ENCODE assay signal across 2 cellular contexts in the genomic region with DNA sequence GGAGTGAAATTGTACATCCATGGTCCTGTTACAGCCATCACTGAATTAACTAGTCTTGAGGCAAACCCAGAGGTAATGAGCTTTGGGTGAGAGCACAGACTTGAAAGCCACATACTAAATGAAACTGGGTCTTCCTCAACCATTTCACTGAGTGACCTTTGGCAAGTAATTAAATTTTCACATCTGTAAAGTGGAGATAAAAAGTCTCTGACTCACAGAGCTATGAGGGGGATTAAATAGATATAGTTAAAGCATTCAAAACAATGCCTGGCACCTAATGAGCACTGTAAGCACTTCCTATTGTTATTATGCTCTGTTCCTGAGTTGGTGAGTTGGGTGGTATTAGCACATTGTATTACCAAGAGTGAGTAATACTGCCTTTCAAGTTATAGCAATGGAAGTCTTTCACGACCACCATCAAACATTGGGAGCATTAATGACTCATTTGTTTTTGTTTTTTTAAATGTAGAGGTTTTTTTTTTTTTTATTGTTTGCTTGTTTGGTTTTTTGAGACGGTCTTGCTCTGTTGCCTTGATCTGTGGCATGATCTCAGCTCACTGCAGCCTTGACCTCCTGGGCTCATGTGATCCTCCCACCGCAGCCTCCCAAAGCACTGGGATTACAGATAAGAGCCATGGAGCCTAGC.
A peak's percentile ranks its signal among the peaks of the same experiment; 100 is the strongest.
TF ChIP-seq lines count a peak whose summit lies in the region.

No MANE protein-coding gene starts in this region.

TF ChIP-seq in K562, 482 proteins besides CTCF, POLR2A, EP300 and RAD21 (continued from another document and continues in another):
- TF ChIP-seq, protein P1, sequence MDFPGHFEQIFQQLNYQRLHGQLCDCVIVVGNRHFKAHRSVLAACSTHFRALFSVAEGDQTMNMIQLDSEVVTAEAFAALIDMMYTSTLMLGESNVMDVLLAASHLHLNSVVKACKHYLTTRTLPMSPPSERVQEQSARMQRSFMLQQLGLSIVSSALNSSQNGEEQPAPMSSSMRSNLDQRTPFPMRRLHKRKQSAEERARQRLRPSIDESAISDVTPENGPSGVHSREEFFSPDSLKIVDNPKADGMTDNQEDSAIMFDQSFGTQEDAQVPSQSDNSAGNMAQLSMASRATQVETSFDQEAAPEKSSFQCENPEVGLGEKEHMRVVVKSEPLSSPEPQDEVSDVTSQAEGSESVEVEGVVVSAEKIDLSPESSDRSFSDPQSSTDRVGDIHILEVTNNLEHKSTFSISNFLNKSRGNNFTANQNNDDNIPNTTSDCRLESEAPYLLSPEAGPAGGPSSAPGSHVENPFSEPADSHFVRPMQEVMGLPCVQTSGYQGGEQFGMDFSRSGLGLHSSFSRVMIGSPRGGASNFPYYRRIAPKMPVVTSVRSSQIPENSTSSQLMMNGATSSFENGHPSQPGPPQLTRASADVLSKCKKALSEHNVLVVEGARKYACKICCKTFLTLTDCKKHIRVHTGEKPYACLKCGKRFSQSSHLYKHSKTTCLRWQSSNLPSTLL (IDR thresholded peaks at IDR 0.05), result no peak
- no peak for TF ChIP-seq ZZZ3 (IDR thresholded peaks at IDR 0.05)
- TF ChIP-seq, protein P2, sequence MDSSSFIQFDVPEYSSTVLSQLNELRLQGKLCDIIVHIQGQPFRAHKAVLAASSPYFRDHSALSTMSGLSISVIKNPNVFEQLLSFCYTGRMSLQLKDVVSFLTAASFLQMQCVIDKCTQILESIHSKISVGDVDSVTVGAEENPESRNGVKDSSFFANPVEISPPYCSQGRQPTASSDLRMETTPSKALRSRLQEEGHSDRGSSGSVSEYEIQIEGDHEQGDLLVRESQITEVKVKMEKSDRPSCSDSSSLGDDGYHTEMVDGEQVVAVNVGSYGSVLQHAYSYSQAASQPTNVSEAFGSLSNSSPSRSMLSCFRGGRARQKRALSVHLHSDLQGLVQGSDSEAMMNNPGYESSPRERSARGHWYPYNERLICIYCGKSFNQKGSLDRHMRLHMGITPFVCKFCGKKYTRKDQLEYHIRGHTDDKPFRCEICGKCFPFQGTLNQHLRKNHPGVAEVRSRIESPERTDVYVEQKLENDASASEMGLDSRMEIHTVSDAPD (CRISPR knock-in tag; IDR thresholded peaks at IDR 0.05), result no peak
- no peak for TF ChIP-seq LCOR (CRISPR knock-in tag; IDR thresholded peaks at IDR 0.05)
- TF ChIP-seq ZNF589 (CRISPR knock-in tag; IDR thresholded peaks at IDR 0.05; ENCODE audit: low read depth), result 0 out of 2 replicates have a peak, but pooled peaks have one; percentile 41
- no peak for TF ChIP-seq CREM (IDR thresholded peaks at IDR 0.05; ENCODE audit: low read depth)
- TF ChIP-seq HDAC3 (IDR thresholded peaks at IDR 0.05; ENCODE audit: borderline replicate concordance, partially characterized antibody), result peak; percentile 34
- TF ChIP-seq, protein P3, sequence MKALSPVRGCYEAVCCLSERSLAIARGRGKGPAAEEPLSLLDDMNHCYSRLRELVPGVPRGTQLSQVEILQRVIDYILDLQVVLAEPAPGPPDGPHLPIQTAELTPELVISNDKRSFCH (CRISPR knock-in tag; IDR thresholded peaks at IDR 0.05), result no peak
- TF ChIP-seq, protein P3 (tag; IDR thresholded peaks at IDR 0.05), result peak; percentile 87
- TF ChIP-seq TAF7 (tag; IDR thresholded peaks at IDR 0.05), result no peak
- no peak for TF ChIP-seq ZNF282 (CRISPR knock-in tag; IDR thresholded peaks at IDR 0.05)
- no peak for TF ChIP-seq FOXJ2 (tag; IDR thresholded peaks at IDR 0.05)
- TF ChIP-seq ZNF41 (CRISPR knock-in tag; conservative IDR thresholded peaks at IDR 0.05), result no peak
- TF ChIP-seq SRSF9 (IDR thresholded peaks at IDR 0.05; ENCODE audit: borderline replicate concordance, low read depth, low read length), result no peak
- TF ChIP-seq NRF1 (conservative IDR thresholded peaks at IDR 0.05 in 1 of 2, IDR thresholded peaks at IDR 0.05 in 1 of 2), result no peak
- TF ChIP-seq TAL1 (IDR thresholded peaks at IDR 0.05), result peak; percentile 61
- TF ChIP-seq MTA1 (IDR thresholded peaks at IDR 0.05; ENCODE audit: borderline replicate concordance), result peak; percentile 60; the same call in 1 of the 2 replicates
- TF ChIP-seq, protein P4, sequence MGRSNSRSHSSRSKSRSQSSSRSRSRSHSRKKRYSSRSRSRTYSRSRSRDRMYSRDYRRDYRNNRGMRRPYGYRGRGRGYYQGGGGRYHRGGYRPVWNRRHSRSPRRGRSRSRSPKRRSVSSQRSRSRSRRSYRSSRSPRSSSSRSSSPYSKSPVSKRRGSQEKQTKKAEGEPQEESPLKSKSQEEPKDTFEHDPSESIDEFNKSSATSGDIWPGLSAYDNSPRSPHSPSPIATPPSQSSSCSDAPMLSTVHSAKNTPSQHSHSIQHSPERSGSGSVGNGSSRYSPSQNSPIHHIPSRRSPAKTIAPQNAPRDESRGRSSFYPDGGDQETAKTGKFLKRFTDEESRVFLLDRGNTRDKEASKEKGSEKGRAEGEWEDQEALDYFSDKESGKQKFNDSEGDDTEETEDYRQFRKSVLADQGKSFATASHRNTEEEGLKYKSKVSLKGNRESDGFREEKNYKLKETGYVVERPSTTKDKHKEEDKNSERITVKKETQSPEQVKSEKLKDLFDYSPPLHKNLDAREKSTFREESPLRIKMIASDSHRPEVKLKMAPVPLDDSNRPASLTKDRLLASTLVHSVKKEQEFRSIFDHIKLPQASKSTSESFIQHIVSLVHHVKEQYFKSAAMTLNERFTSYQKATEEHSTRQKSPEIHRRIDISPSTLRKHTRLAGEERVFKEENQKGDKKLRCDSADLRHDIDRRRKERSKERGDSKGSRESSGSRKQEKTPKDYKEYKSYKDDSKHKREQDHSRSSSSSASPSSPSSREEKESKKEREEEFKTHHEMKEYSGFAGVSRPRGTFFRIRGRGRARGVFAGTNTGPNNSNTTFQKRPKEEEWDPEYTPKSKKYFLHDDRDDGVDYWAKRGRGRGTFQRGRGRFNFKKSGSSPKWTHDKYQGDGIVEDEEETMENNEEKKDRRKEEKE (IDR thresholded peaks at IDR 0.05; ENCODE audit: borderline replicate concordance in 1 of 2, control insufficient read depth in 1 of 2, low read depth in 2 of 2, low read length in 1 of 2), result no peak
- TF ChIP-seq SMARCA4 (IDR thresholded peaks at IDR 0.05), result peak; percentile 91
- TF ChIP-seq SOX6 (IDR thresholded peaks at IDR 0.05), result peak; percentile 98
- TF ChIP-seq HDAC2 (IDR thresholded peaks at IDR 0.05), result peak; percentile 63; the same call in 1 of the 2 replicates
- no peak for TF ChIP-seq ZNF551 (CRISPR knock-in tag; IDR thresholded peaks at IDR 0.05)
- TF ChIP-seq, protein P5, sequence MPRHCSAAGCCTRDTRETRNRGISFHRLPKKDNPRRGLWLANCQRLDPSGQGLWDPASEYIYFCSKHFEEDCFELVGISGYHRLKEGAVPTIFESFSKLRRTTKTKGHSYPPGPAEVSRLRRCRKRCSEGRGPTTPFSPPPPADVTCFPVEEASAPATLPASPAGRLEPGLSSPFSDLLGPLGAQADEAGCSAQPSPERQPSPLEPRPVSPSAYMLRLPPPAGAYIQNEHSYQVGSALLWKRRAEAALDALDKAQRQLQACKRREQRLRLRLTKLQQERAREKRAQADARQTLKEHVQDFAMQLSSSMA (CRISPR knock-in tag; IDR thresholded peaks at IDR 0.05), result no peak
- no peak for TF ChIP-seq NCOA4 (IDR thresholded peaks at IDR 0.05; ENCODE audit: partially characterized antibody)
- no peak for TF ChIP-seq TSC22D4 (tag; IDR thresholded peaks at IDR 0.05)
- TF ChIP-seq JUND (IDR thresholded peaks at IDR 0.05; ENCODE audit: borderline replicate concordance, low read depth, low read length), result peak; percentile 72
- TF ChIP-seq JUND (tag; IDR thresholded peaks at IDR 0.05; ENCODE audit: borderline replicate concordance, low read depth, low read length), result peak; percentile 83; the same call in 2 of the 3 replicates
- no peak for TF ChIP-seq BRCA1 (IDR thresholded peaks at IDR 0.05)
- TF ChIP-seq BRCA1 (CRISPR knock-in tag; IDR thresholded peaks at IDR 0.05), result no peak

TF ChIP-seq in HepG2, 621 proteins besides CTCF, POLR2A, EP300 and RAD21 (continued from another document and continues in another):
- TF ChIP-seq RFX5 (IDR thresholded peaks at IDR 0.05; ENCODE audit: low read depth, low read length), result no peak
- no peak for TF ChIP-seq LCORL (IDR thresholded peaks at IDR 0.05)
- no peak for TF ChIP-seq LCORL (CRISPR knock-in tag; IDR thresholded peaks at IDR 0.05)
- TF ChIP-seq ELF3 (CRISPR knock-in tag; IDR thresholded peaks at IDR 0.05), result no peak
- TF ChIP-seq ATAD3A (CRISPR knock-in tag; IDR thresholded peaks at IDR 0.05), result no peak
- no peak for TF ChIP-seq ZNF761 (CRISPR knock-in tag; conservative IDR thresholded peaks at IDR 0.05)
- TF ChIP-seq XRCC5 (optimal IDR thresholded peaks at IDR 0.05; ENCODE audit: low read length), result peak; percentile 29
- TF ChIP-seq ZNF629 (CRISPR knock-in tag; conservative IDR thresholded peaks at IDR 0.05), result no peak; the same call in 1 of the 2 replicates
- TF ChIP-seq, protein P6, sequence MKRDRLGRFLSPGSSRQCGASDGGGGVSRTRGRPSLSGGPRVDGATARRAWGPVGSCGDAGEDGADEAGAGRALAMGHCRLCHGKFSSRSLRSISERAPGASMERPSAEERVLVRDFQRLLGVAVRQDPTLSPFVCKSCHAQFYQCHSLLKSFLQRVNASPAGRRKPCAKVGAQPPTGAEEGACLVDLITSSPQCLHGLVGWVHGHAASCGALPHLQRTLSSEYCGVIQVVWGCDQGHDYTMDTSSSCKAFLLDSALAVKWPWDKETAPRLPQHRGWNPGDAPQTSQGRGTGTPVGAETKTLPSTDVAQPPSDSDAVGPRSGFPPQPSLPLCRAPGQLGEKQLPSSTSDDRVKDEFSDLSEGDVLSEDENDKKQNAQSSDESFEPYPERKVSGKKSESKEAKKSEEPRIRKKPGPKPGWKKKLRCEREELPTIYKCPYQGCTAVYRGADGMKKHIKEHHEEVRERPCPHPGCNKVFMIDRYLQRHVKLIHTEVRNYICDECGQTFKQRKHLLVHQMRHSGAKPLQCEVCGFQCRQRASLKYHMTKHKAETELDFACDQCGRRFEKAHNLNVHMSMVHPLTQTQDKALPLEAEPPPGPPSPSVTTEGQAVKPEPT (CRISPR knock-in tag; IDR thresholded peaks at IDR 0.05; ENCODE audit: low read depth), result no peak
- no peak for TF ChIP-seq TAF15 (IDR thresholded peaks at IDR 0.05; ENCODE audit: low read depth, low read length, poor library complexity, severe bottlenecking)
- TF ChIP-seq ZNF619 (CRISPR knock-in tag; IDR thresholded peaks at IDR 0.05), result no peak
- TF ChIP-seq, protein P7, sequence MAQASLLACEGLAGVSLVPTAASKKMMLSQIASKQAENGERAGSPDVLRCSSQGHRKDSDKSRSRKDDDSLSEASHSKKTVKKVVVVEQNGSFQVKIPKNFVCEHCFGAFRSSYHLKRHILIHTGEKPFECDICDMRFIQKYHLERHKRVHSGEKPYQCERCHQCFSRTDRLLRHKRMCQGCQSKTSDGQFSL (CRISPR knock-in tag; IDR thresholded peaks at IDR 0.05), result no peak
- no peak for TF ChIP-seq ETV5 (CRISPR knock-in tag; IDR thresholded peaks at IDR 0.05; ENCODE audit: borderline replicate concordance)
- no peak for TF ChIP-seq CHD4 (IDR thresholded peaks at IDR 0.05; ENCODE audit: borderline replicate concordance, low read length)
- 0 out of 2 replicates have a peak, but pooled peaks have one; percentile 19 for TF ChIP-seq ZFP37 (CRISPR knock-in tag; IDR thresholded peaks at IDR 0.05; ENCODE audit: borderline replicate concordance)
- TF ChIP-seq, protein P8, sequence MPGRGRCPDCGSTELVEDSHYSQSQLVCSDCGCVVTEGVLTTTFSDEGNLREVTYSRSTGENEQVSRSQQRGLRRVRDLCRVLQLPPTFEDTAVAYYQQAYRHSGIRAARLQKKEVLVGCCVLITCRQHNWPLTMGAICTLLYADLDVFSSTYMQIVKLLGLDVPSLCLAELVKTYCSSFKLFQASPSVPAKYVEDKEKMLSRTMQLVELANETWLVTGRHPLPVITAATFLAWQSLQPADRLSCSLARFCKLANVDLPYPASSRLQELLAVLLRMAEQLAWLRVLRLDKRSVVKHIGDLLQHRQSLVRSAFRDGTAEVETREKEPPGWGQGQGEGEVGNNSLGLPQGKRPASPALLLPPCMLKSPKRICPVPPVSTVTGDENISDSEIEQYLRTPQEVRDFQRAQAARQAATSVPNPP (CRISPR knock-in tag; IDR thresholded peaks at IDR 0.05), result no peak
- TF ChIP-seq ZNF564 (CRISPR knock-in tag; IDR thresholded peaks at IDR 0.05), result no peak
- no peak for TF ChIP-seq ZNF567 (CRISPR knock-in tag; IDR thresholded peaks at IDR 0.05; ENCODE audit: borderline replicate concordance)
- peak; percentile 28; the same call in 1 of the 2 replicates for TF ChIP-seq FOXO1 (CRISPR knock-in tag; IDR thresholded peaks at IDR 0.05)
- no peak; the same call in 1 of the 2 replicates for TF ChIP-seq ARNT2 (CRISPR knock-in tag; IDR thresholded peaks at IDR 0.05; ENCODE audit: low read depth)
- TF ChIP-seq HDAC2 (CRISPR knock-in tag; IDR thresholded peaks at IDR 0.05), result peak; percentile 69
- no peak for TF ChIP-seq NCOA1 (CRISPR knock-in tag; IDR thresholded peaks at IDR 0.05)
- TF ChIP-seq ARID2 (CRISPR knock-in tag; IDR thresholded peaks at IDR 0.05; ENCODE audit: borderline replicate concordance), result no peak
- TF ChIP-seq ZFP36L1 (CRISPR knock-in tag; IDR thresholded peaks at IDR 0.05), result no peak
- no peak for TF ChIP-seq ZSCAN21 (CRISPR knock-in tag; IDR thresholded peaks at IDR 0.05; ENCODE audit: borderline replicate concordance)
- TF ChIP-seq, protein P9, sequence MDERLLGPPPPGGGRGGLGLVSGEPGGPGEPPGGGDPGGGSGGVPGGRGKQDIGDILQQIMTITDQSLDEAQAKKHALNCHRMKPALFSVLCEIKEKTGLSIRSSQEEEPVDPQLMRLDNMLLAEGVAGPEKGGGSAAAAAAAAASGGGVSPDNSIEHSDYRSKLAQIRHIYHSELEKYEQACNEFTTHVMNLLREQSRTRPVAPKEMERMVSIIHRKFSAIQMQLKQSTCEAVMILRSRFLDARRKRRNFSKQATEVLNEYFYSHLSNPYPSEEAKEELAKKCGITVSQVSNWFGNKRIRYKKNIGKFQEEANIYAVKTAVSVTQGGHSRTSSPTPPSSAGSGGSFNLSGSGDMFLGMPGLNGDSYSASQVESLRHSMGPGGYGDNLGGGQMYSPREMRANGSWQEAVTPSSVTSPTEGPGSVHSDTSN (CRISPR knock-in tag; IDR thresholded peaks at IDR 0.05), result no peak
- no peak for TF ChIP-seq TMF1 (CRISPR knock-in tag; IDR thresholded peaks at IDR 0.05; ENCODE audit: low read depth)
- TF ChIP-seq ARNTL (CRISPR knock-in tag; IDR thresholded peaks at IDR 0.05), result no peak
- TF ChIP-seq IRX3 (CRISPR knock-in tag; IDR thresholded peaks at IDR 0.05; ENCODE audit: borderline replicate concordance, low read depth), result no peak
